ENCODE assay signal across 19 cellular contexts in genomic region chrX:17448188-17448587, GRCh38.
DNase-seq lines count a peak whose midpoint lies in the region; ATAC-seq and TF ChIP-seq lines count a peak whose summit lies in the region.
"Had no signal": no experiment of that assay in that cellular context is flagged by ENCODE, and none has a peak within 500 bp of the region (broad histone marks: within the 10 kb centered on the region; RNA-seq: fewer than 3 reads in every experiment).

No MANE protein-coding gene starts in this region.

- DNase-seq in SK-N-SH (no peak), PC-3 (peak; percentile 25), hepatocyte (ENCODE audit: low spot score) (no peak), progenitor cell of endocrine pancreas (ENCODE audit: low spot score, unreplicated experiment) (no peak), right cardiac atrium (no peak), ovary (no peak), psoas muscle (no peak)
- DNase-seq: 8988T; C1 segment of cervical spinal cord; CD4-positive, alpha-beta memory T cell; COR-L47; DMS79; EL; GDM1; H9 had no signal

- H3K79me2 ChIP-seq in SK-N-SH (ENCODE audit: insufficient read depth) (no peaks in the 10 kb centered on the region), PC-3 (ENCODE audit: low read length) (peaks cover 16% of the 10 kb centered on the region), hepatocyte (no peaks in the 10 kb centered on the region)

- H3K36me3 ChIP-seq in SK-N-SH (replicated peaks in 1 of 2; ENCODE audit: control insufficient read depth in 1 of 2, insufficient read depth in 2 of 2, low read length in 1 of 2) (no peaks in the 10 kb centered on the region), PC-3 (ENCODE audit: low read depth, low read length) (no peaks in the 10 kb centered on the region), hepatocyte (replicated peaks; ENCODE audit: insufficient read depth, low read depth) (no peaks in the 10 kb centered on the region), ovary (no peaks in the 10 kb centered on the region), psoas muscle (ENCODE audit: insufficient read depth in 1 of 2, low read depth in 1 of 2) (no peaks in the 10 kb centered on the region)

- peaks cover 34% of the 10 kb centered on the region for H3K4me1 Mint-ChIP-seq in progenitor cell of endocrine pancreas (ENCODE audit: low read depth)
- H3K4me1 Mint-ChIP-seq: CD4-positive, alpha-beta memory T cell had no signal

- H3K4me2 ChIP-seq in SK-N-SH (no peak overlapping the region), PC-3 (ENCODE audit: low read length) (0 out of 2 replicates have a peak overlapping the region, but pooled peaks have one; percentile 30), hepatocyte (no peak overlapping the region)
- H3K4me2 ChIP-seq: GM23338 had no signal

- H3K9ac ChIP-seq in SK-N-SH (no peak overlapping the region), PC-3 (ENCODE audit: low read length) (no peak overlapping the region)

- no peak for TF ChIP-seq RAD21 in SK-N-SH (IDR thresholded peaks at IDR 0.05; ENCODE audit: low read length)

- H3K27me3 ChIP-seq in SK-N-SH (ENCODE audit: insufficient read depth) (no peaks in the 10 kb centered on the region), PC-3 (ENCODE audit: low read length) (no peaks in the 10 kb centered on the region), hepatocyte (no peaks in the 10 kb centered on the region), right cardiac atrium (ENCODE audit: control insufficient read depth, insufficient read depth) (no peaks in the 10 kb centered on the region), ovary (no peaks in the 10 kb centered on the region), psoas muscle (ENCODE audit: insufficient read depth in 3 of 3, low read length in 2 of 3) (peaks cover 0 to 6% (median 0%) of the 10 kb centered on the region in 3 donors)

- H4K20me1 ChIP-seq in SK-N-SH (ENCODE audit: insufficient read depth) (no peaks in the 10 kb centered on the region), PC-3 (ENCODE audit: low read length) (no peaks in the 10 kb centered on the region), hepatocyte (ENCODE audit: insufficient read depth, poor library complexity, severe bottlenecking) (no peaks in the 10 kb centered on the region)

- no peak for TF ChIP-seq POLR2A in ovary (IDR thresholded peaks at IDR 0.05)

- BruUV-seq in PC-3 (replicated peaks; lab: Mats Ljungman, UMichigan), result no TSS peak

- H2AFZ ChIP-seq in SK-N-SH (ENCODE audit: low read depth), result no peak overlapping the region
- no peak overlapping the region for H2AFZ ChIP-seq in PC-3 (ENCODE audit: low read length)
- H2AFZ ChIP-seq in hepatocyte, result no peak overlapping the region
- H2AFZ ChIP-seq: GM23338 had no signal

- peak overlapping the region; percentile 82 for H3K27ac Mint-ChIP-seq in progenitor cell of endocrine pancreas
- H3K27ac Mint-ChIP-seq: CD4-positive, alpha-beta memory T cell; GM23338; H9 had no signal

- no peak overlapping the region for H3K4me3 Mint-ChIP-seq in progenitor cell of endocrine pancreas (ENCODE audit: low read depth)
- H3K4me3 Mint-ChIP-seq: CD4-positive, alpha-beta memory T cell; GM23338; H9 had no signal

- TF ChIP-seq CTCF in SK-N-SH (IDR thresholded peaks at IDR 0.05) (no peak), PC-3 (conservative IDR thresholded peaks at IDR 0.05; ENCODE audit: low read depth, low read length) (no peak), hepatocyte (IDR thresholded peaks at IDR 0.05; ENCODE audit: poor library complexity) (no peak), progenitor cell of endocrine pancreas (IDR thresholded peaks at IDR 0.05; ENCODE audit: unreplicated experiment) (no peak), ovary (IDR thresholded peaks at IDR 0.05) (no peak), psoas muscle (IDR thresholded peaks at IDR 0.05) (no peak)

- CTCF ChIA-PET in SK-N-SH (lab: Yijun Ruan, JAX) (no interaction called here), PC-3 (lab: Charles Lee) (no interaction called here)

- no peaks in the 10 kb centered on the region for H3K9me3 Mint-ChIP-seq in progenitor cell of endocrine pancreas (ENCODE audit: low read depth)
- H3K9me3 Mint-ChIP-seq: GM23338, H9 had no signal

- TF ChIP-seq EP300 in SK-N-SH (IDR thresholded peaks at IDR 0.05; ENCODE audit: borderline replicate concordance in 1 of 2, low read depth in 1 of 2, low read length in 1 of 2), result no peak
- no peak for TF ChIP-seq EP300 in ovary (IDR thresholded peaks at IDR 0.05)

- POLR2A ChIA-PET in SK-N-SH (lab: Yijun Ruan, JAX) (no interaction called here), PC-3 (lab: Charles Lee; ENCODE audit: unreplicated experiment) (no interaction called here)

- no peak overlapping the region for H3K4me3 ChIP-seq in SK-N-SH (ENCODE audit: low read depth in 2 of 2, low read length in 1 of 2)
- no peak overlapping the region for H3K4me3 ChIP-seq in PC-3 (ENCODE audit: low read length)
- H3K4me3 ChIP-seq in hepatocyte, result no peak overlapping the region
- no peak overlapping the region for H3K4me3 ChIP-seq in right cardiac atrium (ENCODE audit: low read length)
- no peak overlapping the region for H3K4me3 ChIP-seq in ovary
- no peak overlapping the region for H3K4me3 ChIP-seq in psoas muscle
- H3K4me3 ChIP-seq: GM12878, GM23338 had no signal

- no peaks in the 10 kb centered on the region for H3K27me3 Mint-ChIP-seq in progenitor cell of endocrine pancreas
- H3K27me3 Mint-ChIP-seq: CD4-positive, alpha-beta memory T cell had no signal

- H3K9me2 ChIP-seq in SK-N-SH, result no peaks in the 10 kb centered on the region
- H3K9me2 ChIP-seq in PC-3 (replicated peaks; ENCODE audit: low read length), result no peaks in the 10 kb centered on the region
- H3K9me2 ChIP-seq in hepatocyte (replicated peaks; ENCODE audit: insufficient read depth), result no peaks in the 10 kb centered on the region

- intact Hi-C loops in PC-3 (cut with micrococcal nuclease) (loop anchor here (10.0 kb wide), 1 partner anchor 73 kb away; the partner anchor contains the start of gene NHS), right cardiac atrium (cut with DNase I) (no loop called here), ovary (cut with DNase I) (no loop called here), psoas muscle (cut with DNase I) (no loop called here)

- no peaks in the 10 kb centered on the region for H3F3A ChIP-seq in SK-N-SH (replicated peaks; ENCODE audit: insufficient read depth)
- no peaks in the 10 kb centered on the region for H3F3A ChIP-seq in PC-3 (ENCODE audit: low read length, unreplicated experiment)

- no peaks in the 10 kb centered on the region for H3K36me3 Mint-ChIP-seq in progenitor cell of endocrine pancreas (ENCODE audit: insufficient read depth)
- H3K36me3 Mint-ChIP-seq: CD4-positive, alpha-beta memory T cell had no signal

- H3K4me1 ChIP-seq in SK-N-SH (ENCODE audit: control insufficient read depth in 1 of 2, insufficient read depth in 2 of 2, low read depth in 1 of 2, low read length in 1 of 2) (no peaks in the 10 kb centered on the region; a peak in 1 of 4 replicates), PC-3 (ENCODE audit: insufficient read depth, low read length) (peaks cover 20% of the 10 kb centered on the region), hepatocyte (ENCODE audit: insufficient read depth) (peaks cover 5% of the 10 kb centered on the region), right cardiac atrium (ENCODE audit: control insufficient read depth, insufficient read depth, low read length) (no peaks in the 10 kb centered on the region), ovary (ENCODE audit: insufficient read depth) (peaks cover 2% of the 10 kb centered on the region), psoas muscle (no peaks in the 10 kb centered on the region)

- H3K27ac ChIP-seq in SK-N-SH (ENCODE audit: low read depth in 2 of 2, low read length in 1 of 2), result no peak overlapping the region
- peak overlapping the region; percentile 45 for H3K27ac ChIP-seq in PC-3 (ENCODE audit: low read length)
- H3K27ac ChIP-seq in hepatocyte, result peak overlapping the region; percentile 20
- no peak overlapping the region for H3K27ac ChIP-seq in right cardiac atrium (ENCODE audit: low read length)
- no peak overlapping the region for H3K27ac ChIP-seq in ovary
- H3K27ac ChIP-seq in psoas muscle, result no peak overlapping the region

- peak; percentile 48 for ATAC-seq in SK-N-SH treated with all-trans-retinoic acid at 6 μM for 48 hours
- peak; percentile 40 for ATAC-seq in PC-3
- ATAC-seq in right cardiac atrium, result no peak
- ATAC-seq in psoas muscle, result no peak
- ATAC-seq: GM12878, GM23338, HCT116 had no signal

- H3K9me3 ChIP-seq in SK-N-SH (no peaks in the 10 kb centered on the region), PC-3 (ENCODE audit: low read length) (no peaks in the 10 kb centered on the region), hepatocyte (ENCODE audit: low read depth) (no peaks in the 10 kb centered on the region), right cardiac atrium (ENCODE audit: control insufficient read depth, low read length) (no peaks in the 10 kb centered on the region), ovary (no peaks in the 10 kb centered on the region), psoas muscle (no peaks in the 10 kb centered on the region)

- 34% methylated on average over 2 of the region's 2 CpGs for WGBS in SK-N-SH (ENCODE audit: low lambda C conversion rate)
- WGBS in hepatocyte (ENCODE audit: low lambda C conversion rate, missing lambda C conversion rate), result 28% methylated on average over 2 of the region's 2 CpGs
- WGBS in right cardiac atrium, result 76% methylated on average over 2 of the region's 2 CpGs
- 48 to 50% (median 48%) methylated on average over 2 of the region's 2 CpGs for WGBS in ovary, 3 donors
- WGBS in psoas muscle, 3 donors, result 35 to 64% (median 51%) methylated on average over 2 of the region's 2 CpGs

TF ChIP-seq in SK-N-SH treated with all-trans-retinoic acid at 6 μM for 48 hours, 23 proteins besides CTCF, POLR2A, EP300 and RAD21 (continues in another document):
- TF ChIP-seq ARNTL (CRISPR knock-in tag; IDR thresholded peaks at IDR 0.05; ENCODE audit: borderline replicate concordance, low read depth) (no peak), SNAI2 (CRISPR knock-in tag; IDR thresholded peaks at IDR 0.05) (no peak), PPARA (CRISPR knock-in tag; IDR thresholded peaks at IDR 0.05; ENCODE audit: borderline replicate concordance) (no peak), ZFP3 (CRISPR knock-in tag; IDR thresholded peaks at IDR 0.05) (no peak), BACH2 (CRISPR knock-in tag; IDR thresholded peaks at IDR 0.05; ENCODE audit: borderline replicate concordance) (no peak), CSDC2 (CRISPR knock-in tag; IDR thresholded peaks at IDR 0.05) (no peak)

TF ChIP-seq in SK-N-SH, 30 proteins besides CTCF, POLR2A, EP300 and RAD21 (continues in another document):
- TF ChIP-seq IRF3 (IDR thresholded peaks at IDR 0.05; ENCODE audit: low read depth, low read length), result no peak

Comparison
In these comparisons a context has a peak if more than half of its experiments do, and no peak if none do; other contexts are left out.
1. ATAC-seq: peak in SK-N-SH treated with all-trans-retinoic acid at 6 μM for 48 hours (single experiment) and PC-3 (single experiment); none in right cardiac atrium (0 of 2) and psoas muscle (0 of 4).
2. H3K27ac ChIP-seq: peak in PC-3 (single experiment) and hepatocyte (single experiment); none in SK-N-SH (0 of 2), right cardiac atrium (single experiment), ovary (0 of 2) and psoas muscle (single experiment).